ENCODE assay signal across 16 cellular contexts in genomic region chr20:60213126-60213893, GRCh38.
DNase-seq lines count a peak whose midpoint lies in the region; ATAC-seq and TF ChIP-seq lines count a peak whose summit lies in the region.
"Had no signal": no experiment of that assay in that cellular context is flagged by ENCODE, and none has a peak within 500 bp of the region (broad histone marks: within the 10 kb centered on the region; RNA-seq: fewer than 3 reads in every experiment).

No MANE protein-coding gene starts in this region.

- TF ChIP-seq CTCF in RWPE2 (IDR thresholded peaks at IDR 0.05; ENCODE audit: poor library complexity, severe bottlenecking) (no peak), SK-N-SH (IDR thresholded peaks at IDR 0.05) (no peak), brain microvascular endothelial cell (IDR thresholded peaks at IDR 0.05; ENCODE audit: low read depth, low read length, missing control alignments) (no peak)

- H2AFZ ChIP-seq in neuronal stem cell (ENCODE audit: low read length) (no peak overlapping the region), SK-N-SH (ENCODE audit: low read depth) (no peak overlapping the region)

- no peak overlapping the region for H3K14ac ChIP-seq in neuronal stem cell (ENCODE audit: low read length)

- no peak for ATAC-seq in CD4-positive, CD25-positive, alpha-beta regulatory T cell (ENCODE audit: low read depth in 2 of 2)
- no peak for ATAC-seq in RWPE2 (ENCODE audit: low read depth)
- ATAC-seq: CD8-positive, alpha-beta T cell had no signal

- peaks cover 0 to 1% (median 0%) of the 10 kb centered on the region in 7 donors for H3K9me3 Mint-ChIP-seq in CD4-positive, CD25-positive, alpha-beta regulatory T cell
- H3K9me3 Mint-ChIP-seq: CD8-positive, alpha-beta T cell; HFFc6 had no signal

- in situ Hi-C loops in brain microvascular endothelial cell (cut with HindIII; ENCODE audit: low pct_ligation_motif_present, low sequenced_read_pairs) = no loop called here

- peak overlapping the region; percentile 42 for H4K91ac ChIP-seq in neuronal stem cell (ENCODE audit: low read depth, low read length, poor library complexity)

- no peaks in the 10 kb centered on the region for H3F3A ChIP-seq in SK-N-SH (replicated peaks; ENCODE audit: insufficient read depth)

- no peaks in the 10 kb centered on the region for H3K9me2 ChIP-seq in SK-N-SH

- H3K4me2 ChIP-seq in neuronal stem cell (ENCODE audit: insufficient read depth, low read length, poor library complexity, severe bottlenecking) (no peak overlapping the region), SK-N-SH (no peak overlapping the region)

- no peak overlapping the region for H3K4me3 Mint-ChIP-seq in CD4-positive, CD25-positive, alpha-beta regulatory T cell
- H3K4me3 Mint-ChIP-seq: CD8-positive, alpha-beta T cell; HFFc6 had no signal

- no peak overlapping the region for H3K4ac ChIP-seq in neuronal stem cell (ENCODE audit: low read length)

- H3K27ac ChIP-seq in CD4-positive, CD25-positive, alpha-beta regulatory T cell (ENCODE audit: insufficient read depth, low read length, poor library complexity, severe bottlenecking) = no peak overlapping the region
- H3K27ac ChIP-seq in RWPE2 (ENCODE audit: poor library complexity, severe bottlenecking) (no peak overlapping the region), neuronal stem cell (replicated peaks; ENCODE audit: low read length) (no peak overlapping the region), SK-N-SH (ENCODE audit: low read depth in 2 of 2, low read length in 1 of 2) (no peak overlapping the region), brain microvascular endothelial cell (no peak overlapping the region)
- H3K27ac ChIP-seq: C4-2B had no signal

- no peaks in the 10 kb centered on the region for H3K36me3 Mint-ChIP-seq in CD4-positive, CD25-positive, alpha-beta regulatory T cell
- H3K36me3 Mint-ChIP-seq: CD8-positive, alpha-beta T cell had no signal

- POLR2A ChIA-PET in SK-N-SH (lab: Yijun Ruan, JAX) = no interaction called here

- no peak overlapping the region for H3K4me3 ChIP-seq in CD4-positive, CD25-positive, alpha-beta regulatory T cell (ENCODE audit: low read depth, low read length)
- H3K4me3 ChIP-seq in RWPE2 (ENCODE audit: severe bottlenecking) (no peak overlapping the region), neuronal stem cell (ENCODE audit: low read length in 2 of 2) (peak overlapping the region in 1 of 2 donors; percentile 10), SK-N-SH (ENCODE audit: low read depth in 2 of 2, low read length in 1 of 2) (no peak overlapping the region), brain microvascular endothelial cell (ENCODE audit: low read depth, low read length) (no peak overlapping the region)
- H3K4me3 ChIP-seq: HAP-1 had no signal

- no peak overlapping the region for H2BK12ac ChIP-seq in neuronal stem cell (ENCODE audit: low read length)

- H2BK15ac ChIP-seq in neuronal stem cell (ENCODE audit: low read length) = no peak overlapping the region

- no peak overlapping the region for H2BK5ac ChIP-seq in neuronal stem cell (ENCODE audit: low read length)

- no peak overlapping the region for H3K23ac ChIP-seq in neuronal stem cell (ENCODE audit: low read depth, low read length, poor library complexity)

- WGBS in neuronal stem cell (ENCODE audit: extremely low coverage in 2 of 2, insufficient read length in 2 of 2, insufficient replicate concordance in 1 of 2), 2 donors = no CpG with 5 or more reads among the region's 14 CpGs
- 28% methylated on average over 8 of the region's 14 CpGs for WGBS in SK-N-SH (ENCODE audit: low lambda C conversion rate)

- H4K8ac ChIP-seq in neuronal stem cell (ENCODE audit: low read depth, low read length) = no peak overlapping the region

- no peaks in the 10 kb centered on the region for H3K79me2 ChIP-seq in SK-N-SH (ENCODE audit: insufficient read depth)

- H3K27ac Mint-ChIP-seq in CD4-positive, CD25-positive, alpha-beta regulatory T cell = peak overlapping the region in 2 of 3 donors; percentile 48 to 56
- H3K27ac Mint-ChIP-seq: CD8-positive, alpha-beta T cell; HFFc6 had no signal

- no peaks in the 10 kb centered on the region for H4K20me1 ChIP-seq in SK-N-SH (ENCODE audit: insufficient read depth)

- no peak for TF ChIP-seq RAD21 in SK-N-SH (IDR thresholded peaks at IDR 0.05; ENCODE audit: low read length)

- H3K27me3 ChIP-seq in CD4-positive, CD25-positive, alpha-beta regulatory T cell (ENCODE audit: control insufficient read depth, insufficient read depth, low read length) = no peaks in the 10 kb centered on the region
- H3K27me3 ChIP-seq in RWPE2 (ENCODE audit: insufficient read depth, poor library complexity, severe bottlenecking) (peaks cover 27% of the 10 kb centered on the region), neuronal stem cell (ENCODE audit: control insufficient read depth in 3 of 3, insufficient read depth in 3 of 3, low read depth in 1 of 3, low read length in 3 of 3) (peaks cover 0 to 6% (median 0%) of the 10 kb centered on the region in 3 experiments), SK-N-SH (ENCODE audit: insufficient read depth) (no peaks in the 10 kb centered on the region), brain microvascular endothelial cell (replicated peaks) (no peaks in the 10 kb centered on the region)
- H3K27me3 ChIP-seq: BE2C had no signal

- CTCF ChIA-PET in SK-N-SH (lab: Yijun Ruan, JAX) = interaction anchor here (0.7 to 7.9 kb wide), 15 partner anchors 9 to 1015 kb away, joined by 3 to 81 read pairs (median 5); no protein-coding TSS in a partner anchor

- H3K9ac ChIP-seq in neuronal stem cell (ENCODE audit: low read depth, low read length, poor library complexity) = no peak overlapping the region
- H3K9ac ChIP-seq in SK-N-SH = no peak overlapping the region

- TF ChIP-seq EP300 in SK-N-SH (IDR thresholded peaks at IDR 0.05; ENCODE audit: borderline replicate concordance in 1 of 2, low read depth in 1 of 2, low read length in 1 of 2) = no peak

- H2AK5ac ChIP-seq in neuronal stem cell (ENCODE audit: low read depth, low read length) = peak overlapping the region; percentile 11

- H3K36me3 ChIP-seq in CD4-positive, CD25-positive, alpha-beta regulatory T cell (ENCODE audit: control insufficient read depth, insufficient read depth, low read length) = no peaks in the 10 kb centered on the region
- H3K36me3 ChIP-seq in RWPE2 (ENCODE audit: low read depth) (no peaks in the 10 kb centered on the region), neuronal stem cell (replicated peaks in 1 of 2; ENCODE audit: control insufficient read depth in 2 of 2, insufficient read depth in 2 of 2, low read length in 2 of 2) (no peaks in the 10 kb centered on the region), SK-N-SH (replicated peaks in 1 of 2; ENCODE audit: control insufficient read depth in 1 of 2, insufficient read depth in 2 of 2, low read length in 1 of 2) (no peaks in the 10 kb centered on the region), brain microvascular endothelial cell (replicated peaks) (no peaks in the 10 kb centered on the region)
- H3K36me3 ChIP-seq: BE2C, HAP-1 had no signal

- peaks cover 5% of the 10 kb centered on the region for H3K27me3 Mint-ChIP-seq in CD4-positive, CD25-positive, alpha-beta regulatory T cell

- no peak overlapping the region for H3K18ac ChIP-seq in neuronal stem cell (ENCODE audit: low read length)

- H3K9me3 ChIP-seq in CD4-positive, CD25-positive, alpha-beta regulatory T cell (ENCODE audit: control insufficient read depth in 2 of 2, low read length in 2 of 2) = no peaks in the 10 kb centered on the region
- H3K9me3 ChIP-seq in RWPE2 (ENCODE audit: severe bottlenecking) = no peaks in the 10 kb centered on the region
- no peaks in the 10 kb centered on the region for H3K9me3 ChIP-seq in neuronal stem cell (replicated peaks in 1 of 2; ENCODE audit: control insufficient read depth in 2 of 2, insufficient read depth in 1 of 2, low read depth in 1 of 2, low read length in 2 of 2)
- H3K9me3 ChIP-seq in SK-N-SH = no peaks in the 10 kb centered on the region
- H3K9me3 ChIP-seq: BE2C, HAP-1 had no signal

- no peak overlapping the region for H2BK120ac ChIP-seq in neuronal stem cell (ENCODE audit: low read depth, low read length)

- H3K79me1 ChIP-seq in neuronal stem cell (ENCODE audit: low read depth, low read length) = no peaks in the 10 kb centered on the region

- peaks cover 0 to 6% (median 4%) of the 10 kb centered on the region in 4 donors for H3K4me1 Mint-ChIP-seq in CD4-positive, CD25-positive, alpha-beta regulatory T cell

- no peak for DNase-seq in CD4-positive, CD25-positive, alpha-beta regulatory T cell
- DNase-seq in ELF-1 (ENCODE audit: low read depth, low spot score) (peak; percentile 45), RWPE2 (ENCODE audit: low spot score) (peak; percentile 72), neuronal stem cell (ENCODE audit: low spot score) (no peak), SK-N-SH (no peak), brain microvascular endothelial cell (no peak)
- DNase-seq in activated CD4-positive, alpha-beta T cell treated with anti-CD3 and anti-CD28 coated beads for 1 hour = no peak
- DNase-seq: BE2C; CD8-positive, alpha-beta T cell; COR-L47; DMS153; DMS79 treated with DMSO at 0.1 percent for 48 hours; GF-D8; HFFc6 had no signal

- no peaks in the 10 kb centered on the region for H3K4me1 ChIP-seq in CD4-positive, CD25-positive, alpha-beta regulatory T cell (ENCODE audit: control insufficient read depth, insufficient read depth, low read length, poor library complexity, severe bottlenecking)
- H3K4me1 ChIP-seq in RWPE2 (ENCODE audit: insufficient read depth, poor library complexity, severe bottlenecking) (no peaks in the 10 kb centered on the region), neuronal stem cell (ENCODE audit: control insufficient read depth in 2 of 2, insufficient read depth in 1 of 2, low read depth in 1 of 2, low read length in 2 of 2) (no peaks in the 10 kb centered on the region), SK-N-SH (ENCODE audit: control insufficient read depth in 1 of 2, insufficient read depth in 2 of 2, low read depth in 1 of 2, low read length in 1 of 2) (peaks cover 0 to 34% of the 10 kb centered on the region in 2 experiments; a peak in 1 of 4 replicates)
- H3K4me1 ChIP-seq: BE2C, HAP-1 had no signal

TF ChIP-seq in SK-N-SH, 30 proteins besides CTCF, POLR2A, EP300 and RAD21:
- TF ChIP-seq NFIC (IDR thresholded peaks at IDR 0.05; ENCODE audit: borderline replicate concordance) = no peak

Comparison
In these comparisons a context has a peak if more than half of its experiments do, and no peak if none do; other contexts are left out.
1. DNase-seq: peak in ELF-1 (single experiment) and RWPE2 (single experiment); none in CD4-positive, CD25-positive, alpha-beta regulatory T cell (0 of 3), neuronal stem cell (single experiment), SK-N-SH (single experiment), brain microvascular endothelial cell (single experiment) and activated CD4-positive, alpha-beta T cell treated with anti-CD3 and anti-CD28 coated beads for 1 hour (single experiment).